ENCODE assay signal across 13 cellular contexts in the genomic region with DNA sequence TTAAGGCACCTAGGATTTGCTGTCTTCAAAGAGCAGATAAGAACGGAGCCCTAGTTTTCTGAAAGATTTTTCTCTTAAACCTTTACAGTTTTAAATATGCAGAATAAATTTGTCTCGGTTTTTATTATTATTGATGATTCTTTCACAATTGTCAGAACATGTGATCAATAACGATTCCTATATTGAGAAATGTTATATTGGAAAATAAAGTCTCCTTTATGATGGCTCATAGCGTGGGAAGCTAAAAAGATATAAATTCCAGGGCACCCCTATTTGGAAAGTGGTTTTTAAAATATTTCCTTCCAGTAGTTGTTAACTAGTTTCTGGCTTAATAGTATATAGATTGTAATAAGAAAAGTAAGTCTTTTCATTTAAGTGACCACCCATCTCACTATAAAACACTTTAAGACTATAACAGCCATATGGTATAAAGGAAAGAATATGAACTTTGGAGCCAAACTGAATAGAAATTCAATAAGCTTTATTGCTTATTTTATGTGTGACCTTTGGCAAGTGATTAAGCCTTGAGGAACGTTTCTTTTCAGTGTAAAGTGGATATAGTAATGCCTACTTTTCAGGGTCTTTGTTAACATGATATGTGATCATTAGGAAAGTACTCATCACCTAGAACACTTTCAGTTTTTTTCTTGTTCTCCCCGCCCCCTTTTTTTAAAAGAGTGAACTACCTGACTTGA.
DNase-seq lines count a peak whose midpoint lies in the region; FAIRE-seq and TF ChIP-seq lines count a peak whose summit lies in the region.
"Had no signal": no experiment of that assay in that cellular context is flagged by ENCODE, and none has a peak within 500 bp of the region (broad histone marks: within the 10 kb centered on the region; RNA-seq: fewer than 3 reads in every experiment).

No MANE protein-coding gene starts in this region.

- peaks cover 13% of the 10 kb centered on the region for H3K27me3 Mint-ChIP-seq in progenitor cell of endocrine pancreas

- H2AFZ ChIP-seq in MM.1S (ENCODE audit: low read length), result no peak overlapping the region
- no peak overlapping the region for H2AFZ ChIP-seq in endothelial cell of umbilical vein (ENCODE audit: low read depth, low read length)

- H3K9me3 ChIP-seq in MM.1S (replicated peaks; ENCODE audit: insufficient read depth, low read length) (no peaks in the 10 kb centered on the region), endothelial cell of umbilical vein (replicated peaks; ENCODE audit: control insufficient read depth, insufficient read depth, low read length) (no peaks in the 10 kb centered on the region)
- H3K9me3 ChIP-seq: BE2C, SJCRH30 had no signal

- no peaks in the 10 kb centered on the region for H3K9me1 ChIP-seq in endothelial cell of umbilical vein (replicated peaks; ENCODE audit: control insufficient read depth, extremely low read depth, insufficient read depth, low read length)

- H3F3A ChIP-seq in MM.1S (ENCODE audit: insufficient read depth, low read length), result peaks cover 3% of the 10 kb centered on the region; the same call in 1 of the 2 replicates

- H3K27ac ChIP-seq in MM.1S (ENCODE audit: low read length) (no peak overlapping the region), endothelial cell of umbilical vein (ENCODE audit: insufficient read depth, low read depth, low read length) (no peak overlapping the region)
- H3K27ac ChIP-seq: foreskin keratinocyte, SJCRH30 had no signal

- peak overlapping the region; percentile 60 for H3K4me2 ChIP-seq in MM.1S (ENCODE audit: low read depth, low read length)
- H3K4me2 ChIP-seq in endothelial cell of umbilical vein (ENCODE audit: insufficient read depth, low read length), result no peak overlapping the region

- H3K4me3 Mint-ChIP-seq in progenitor cell of endocrine pancreas (ENCODE audit: low read depth), result no peak overlapping the region
- H3K4me3 Mint-ChIP-seq: T-helper 2 cell treated with Interferon-gamma antibody and Interleukin-4, amounts not matched to agents 5 μg/mL and 100 μg/mL, for 36 hours had no signal

- no peak overlapping the region for H3K27ac Mint-ChIP-seq in progenitor cell of endocrine pancreas
- H3K27ac Mint-ChIP-seq: activated T-helper 2 cell treated with anti-CD3 and anti-CD28 coated beads, Interferon-gamma antibody, Interleukin-2, Interleukin-4, amounts not matched to agents 10 μg/mL and 5 μg/mL and 100 μg/mL, durations not matched to agents 14 hours and 24 hours and 36 hours; T-helper 2 cell treated with Interferon-gamma antibody and Interleukin-4, amounts not matched to agents 5 μg/mL and 100 μg/mL, for 36 hours had no signal

- TF ChIP-seq POLR2A in endothelial cell of umbilical vein (IDR thresholded peaks at IDR 0.05; ENCODE audit: low read depth, low read length), result no peak

- peaks cover 10% of the 10 kb centered on the region; the same call in 1 of the 2 replicates for H3K4me1 ChIP-seq in MM.1S (ENCODE audit: low read length)
- no peaks in the 10 kb centered on the region for H3K4me1 ChIP-seq in endothelial cell of umbilical vein (ENCODE audit: control insufficient read depth, extremely low read depth, insufficient read depth, low read length)
- H3K4me1 ChIP-seq: BE2C, foreskin keratinocyte had no signal

- CTCF ChIA-PET in endothelial cell of umbilical vein (lab: Charles Lee), result interaction anchor here (0.7 to 6.7 kb wide), 32 partner anchors 9 to 1526 kb away, joined by 3 to 89 read pairs (median 5); a partner anchor contains a TSS

- H4K20me1 ChIP-seq in MM.1S (ENCODE audit: insufficient read depth, low read length) (no peaks in the 10 kb centered on the region), endothelial cell of umbilical vein (replicated peaks; ENCODE audit: control insufficient read depth, extremely low read depth, insufficient read depth, low read length) (no peaks in the 10 kb centered on the region)

- no peaks in the 10 kb centered on the region for H3K9me2 ChIP-seq in MM.1S (replicated peaks; ENCODE audit: insufficient read depth, low read length)

- H3K27me3 ChIP-seq in MM.1S (replicated peaks; ENCODE audit: insufficient read depth, low read length), result no peaks in the 10 kb centered on the region
- peaks cover 11 to 25% of the 10 kb centered on the region in 2 experiments for H3K27me3 ChIP-seq in endothelial cell of umbilical vein (ENCODE audit: control insufficient read depth in 2 of 2, insufficient read depth in 2 of 2, low read length in 2 of 2)
- H3K27me3 ChIP-seq: SJCRH30 had no signal

- dilution Hi-C loops in endothelial cell of umbilical vein (cut with MboI; ENCODE audit: extremely low pct_ligation_motif_present, low sequenced_read_pairs), result no loop called here

- no peaks in the 10 kb centered on the region for H3K9me3 Mint-ChIP-seq in progenitor cell of endocrine pancreas (ENCODE audit: low read depth)
- H3K9me3 Mint-ChIP-seq: activated T-helper 2 cell treated with anti-CD3 and anti-CD28 coated beads, Interferon-gamma antibody, Interleukin-2, Interleukin-4, amounts not matched to agents 10 μg/mL and 5 μg/mL and 100 μg/mL, durations not matched to agents 14 hours and 24 hours and 36 hours; T-helper 2 cell treated with Interferon-gamma antibody and Interleukin-4, amounts not matched to agents 5 μg/mL and 100 μg/mL, for 36 hours had no signal

- no TSS peak for BruUV-seq in endothelial cell of umbilical vein (replicated peaks; lab: Mats Ljungman, UMichigan)

- H3K4me1 Mint-ChIP-seq in progenitor cell of endocrine pancreas (ENCODE audit: low read depth), result peaks cover 2% of the 10 kb centered on the region

- peak overlapping the region; percentile 24; the same call in 1 of the 2 replicates for H3K4me3 ChIP-seq in MM.1S (ENCODE audit: low read length)
- H3K4me3 ChIP-seq in endothelial cell of umbilical vein (replicated peaks in 1 of 3; ENCODE audit: insufficient read depth in 1 of 3, low read depth in 1 of 3, low read length in 3 of 3), result no peak overlapping the region
- H3K4me3 ChIP-seq: SJCRH30, skin epidermis had no signal

- no peaks in the 10 kb centered on the region for H3K79me2 ChIP-seq in MM.1S (ENCODE audit: low read length)
- no peaks in the 10 kb centered on the region for H3K79me2 ChIP-seq in endothelial cell of umbilical vein (ENCODE audit: control insufficient read depth, insufficient read depth, low read length)

- DNase-seq in EH (ENCODE audit: low read depth), result peak; percentile 21
- no peak for DNase-seq in MM.1S
- peak; percentile 9 for DNase-seq in endothelial cell of umbilical vein (ENCODE audit: low read depth, low spot score)
- DNase-seq in progenitor cell of endocrine pancreas (ENCODE audit: low spot score, unreplicated experiment), result no peak
- no peak for DNase-seq in NCI-H187 (lab: John Stamatoyannopoulos, UW)
- no peak for DNase-seq in NCI-H82 treated with DMSO at 0.1 percent for 48 hours (lab: John Stamatoyannopoulos, UW; ENCODE audit: unreplicated experiment)
- DNase-seq in NCI-H345 (lab: John Stamatoyannopoulos, UW), result no peak

- no peaks in the 10 kb centered on the region for H3K36me3 ChIP-seq in MM.1S (replicated peaks; ENCODE audit: insufficient read depth, low read length)
- H3K36me3 ChIP-seq in endothelial cell of umbilical vein (ENCODE audit: control insufficient read depth in 2 of 2, extremely low read depth in 1 of 2, insufficient read depth in 2 of 2, low read length in 2 of 2), result no peaks in the 10 kb centered on the region
- H3K36me3 ChIP-seq: BE2C, SJCRH30 had no signal

- TF ChIP-seq CTCF in MM.1S (IDR thresholded peaks at IDR 0.05; ENCODE audit: low read length), result no peak
- TF ChIP-seq CTCF in endothelial cell of umbilical vein (IDR thresholded peaks at IDR 0.05; ENCODE audit: extremely low read depth in 1 of 2, insufficient read depth in 1 of 2, low read depth in 1 of 2, low read length in 2 of 2), result no peak
- peak; percentile 2 for TF ChIP-seq CTCF in progenitor cell of endocrine pancreas (IDR thresholded peaks at IDR 0.05; ENCODE audit: unreplicated experiment)

- intact Hi-C loops in endothelial cell of umbilical vein (cut with micrococcal nuclease), result loop anchor here (1.0 to 5.0 kb wide), 7 partner anchors 118 to 1515 kb away; no protein-coding TSS in a partner anchor

- POLR2A ChIA-PET in endothelial cell of umbilical vein (lab: Charles Lee), result no interaction called here

- peak; percentile 21 for FAIRE-seq in endothelial cell of umbilical vein (lab: Jason Lieb, UNC)

- no peaks in the 10 kb centered on the region for H3K36me3 Mint-ChIP-seq in progenitor cell of endocrine pancreas (ENCODE audit: insufficient read depth)

- H3K9ac ChIP-seq in MM.1S (ENCODE audit: low read length) (no peak overlapping the region), endothelial cell of umbilical vein (replicated peaks; ENCODE audit: extremely low read depth, insufficient read depth, low read length) (no peak overlapping the region)

TF ChIP-seq in endothelial cell of umbilical vein, 7 proteins besides CTCF, POLR2A, EP300 and RAD21:
- TF ChIP-seq GATA2 (IDR thresholded peaks at IDR 0.05; ENCODE audit: insufficient read depth, insufficient read length, low read depth, low read length), result no peak

Comparison
In these comparisons a context has a peak if more than half of its experiments do, and no peak if none do; other contexts are left out.
1. DNase-seq: peak in EH (single experiment) and endothelial cell of umbilical vein (single experiment); none in MM.1S (single experiment), progenitor cell of endocrine pancreas (single experiment), NCI-H187 (0 of 2), NCI-H82 treated with DMSO at 0.1 percent for 48 hours (single experiment) and NCI-H345 (single experiment).